1 cellular context compared by ENCODE assay signal in the genomic region with DNA sequence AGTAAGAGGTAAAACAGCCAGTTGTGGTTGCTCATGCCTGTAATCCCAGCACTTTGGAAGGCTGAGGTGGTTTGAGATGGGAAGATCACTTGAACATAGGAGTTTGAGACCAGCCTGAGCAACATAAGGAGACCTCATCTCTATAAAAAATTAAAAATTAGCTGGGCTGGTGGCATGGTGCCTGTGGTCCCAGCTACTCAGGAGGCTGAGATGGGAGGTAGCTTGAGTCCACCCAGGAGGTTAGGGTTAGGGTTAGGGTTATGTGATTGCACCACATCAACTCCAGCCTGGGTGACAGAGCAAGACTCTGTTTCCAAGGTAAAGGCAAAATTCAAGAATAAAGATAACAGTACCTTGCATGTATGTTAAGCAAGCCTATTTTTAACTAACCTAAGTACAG.
TF ChIP-seq lines count a peak whose summit lies in the region.

No MANE protein-coding gene starts in this region.

TF ChIP-seq in endothelial cell of umbilical vein, 7 proteins besides CTCF, POLR2A, EP300 and RAD21:
- TF ChIP-seq FOS (IDR thresholded peaks at IDR 0.05; ENCODE audit: borderline replicate concordance, insufficient read depth, low read length) (no peak), POLR2AphosphoS5 (IDR thresholded peaks at IDR 0.05; ENCODE audit: insufficient read depth, low read depth, low read length) (no peak), GATA2 (IDR thresholded peaks at IDR 0.05; ENCODE audit: insufficient read depth, insufficient read length, low read depth, low read length) (no peak), JUN (IDR thresholded peaks at IDR 0.05; ENCODE audit: borderline replicate concordance, insufficient read depth, insufficient read length, low read depth) (no peak), MYC (IDR thresholded peaks at IDR 0.05; ENCODE audit: low read depth, low read length) (no peak), EZH2 (IDR thresholded peaks at IDR 0.05; ENCODE audit: borderline replicate concordance, low read depth, low read length, severe bottlenecking) (no peak)
- TF ChIP-seq, protein P1, sequence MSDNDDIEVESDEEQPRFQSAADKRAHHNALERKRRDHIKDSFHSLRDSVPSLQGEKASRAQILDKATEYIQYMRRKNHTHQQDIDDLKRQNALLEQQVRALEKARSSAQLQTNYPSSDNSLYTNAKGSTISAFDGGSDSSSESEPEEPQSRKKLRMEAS (IDR thresholded peaks at IDR 0.05; ENCODE audit: insufficient read depth, insufficient read length): no peak
TF ChIP-seq in endothelial cell of umbilical vein: peak in this region for 0.
